In genomic region chr17:17445925-17446665, GRCh38 we compare ENCODE assay signal across 9 cellular contexts. TPM values are rescaled to one million over a fixed set of nuclear protein-coding genes. Genes with fewer than 3 reads are reported as not detected.
DNase-seq lines count a peak whose midpoint lies in the region; ATAC-seq and TF ChIP-seq lines count a peak whose summit lies in the region.
"Had no signal": no experiment of that assay in that cellular context is flagged by ENCODE, and none has a peak within 500 bp of the region (broad histone marks: within the 10 kb centered on the region; RNA-seq: fewer than 3 reads in every experiment).

No MANE protein-coding gene starts in this region.

- H3K27ac ChIP-seq in heart left ventricle (peak overlapping the region in 1 of 12 donors; percentile 7), aorta (ENCODE audit: low read depth in 1 of 2, low read length in 2 of 2) (no peak overlapping the region)

- intact Hi-C loops in heart left ventricle (cut with DNase I) = loop anchor here in 1 of 10 donors (10.0 kb wide), 1 partner anchor 91 kb away; no protein-coding TSS in a partner anchor
- intact Hi-C loops in Right ventricle myocardium superior (cut with DNase I) = no loop called here
- intact Hi-C loops in left colon (cut with DNase I, micrococcal nuclease) = no loop called here
- intact Hi-C loops in aorta (cut with DNase I) = no loop called here

- TF ChIP-seq CTCF in heart left ventricle (IDR thresholded peaks at IDR 0.05) = no peak

- peaks cover 0 to 14% (median 7%) of the 10 kb centered on the region in 12 donors for H3K4me1 ChIP-seq in heart left ventricle
- H3K4me1 ChIP-seq in aorta (ENCODE audit: control insufficient read depth in 1 of 2, insufficient read depth in 2 of 2, low read length in 2 of 2) = no peaks in the 10 kb centered on the region

- TF ChIP-seq POLR2A in heart left ventricle (IDR thresholded peaks at IDR 0.05) = no peak

- DNase-seq in heart left ventricle (peak in 1 of 5 donors; percentile 21), Right ventricle myocardium superior (no peak), amniotic epithelial cell (ENCODE audit: low read depth) (peak; percentile 84), left colon (no peak), aorta (no peak), medulla oblongata (ENCODE audit: extremely low spot score) (no peak), middle frontal gyrus (ENCODE audit: extremely low spot score, low spot score) (no peak)
- DNase-seq: DND-41 had no signal

- ATAC-seq in heart left ventricle = peak in 3 of 4 donors; percentile 50 to 74 (median 57)
- no peak for ATAC-seq in Right ventricle myocardium superior (ENCODE audit: poor library complexity)
- ATAC-seq in left colon = peak; percentile 84
- ATAC-seq in aorta (ENCODE audit: low FRiP score) = peak; percentile 39
- no peak for ATAC-seq in HG02610 (IDR thresholded peaks at IDR 0.05; ENCODE audit: unreplicated experiment)

- H3K36me3 ChIP-seq in heart left ventricle (no peaks in the 10 kb centered on the region), aorta (ENCODE audit: control insufficient read depth in 1 of 2, insufficient read depth in 2 of 2, low read length in 1 of 2) (no peaks in the 10 kb centered on the region)

- H3K9me3 ChIP-seq in heart left ventricle (no peaks in the 10 kb centered on the region), aorta (ENCODE audit: control insufficient read depth, low read length) (no peaks in the 10 kb centered on the region)

- WGBS in heart left ventricle, 4 donors = 49 to 63% (median 55%) methylated on average over 12 of the region's 12 CpGs
- WGBS in aorta, 2 donors = 33 to 38% methylated on average over 12 of the region's 12 CpGs

- H3K4me3 ChIP-seq in heart left ventricle (no peak overlapping the region), aorta (ENCODE audit: low read length in 2 of 2) (no peak overlapping the region)

- H3K27me3 ChIP-seq in heart left ventricle = no peaks in the 10 kb centered on the region
- H3K27me3 ChIP-seq in aorta (ENCODE audit: control insufficient read depth in 1 of 2, insufficient read depth in 2 of 2, low read length in 1 of 2) = no peaks in the 10 kb centered on the region

RNA-seq across cellular contexts. Expression of gene MED9, which starts 30.7 kb away (rescaled TPM):
- total RNA-seq in heart left ventricle = 10 to 100 TPM; 26.3 to 64.4 (median 33.0) TPM
- 10 to 100 TPM; 36.2 to 44.7 TPM for polyA plus RNA-seq in heart left ventricle
- 37.5 TPM for total RNA-seq in Right ventricle myocardium superior
- total RNA-seq in left colon = 10 to 100 TPM; 19.5 to 20.4 TPM
- total RNA-seq in aorta = 10 to 100 TPM in 1 of 2 donors, 1 to 10 TPM in 1; 7.7 to 11.1 TPM
- polyA plus RNA-seq in aorta = 1 to 10 TPM; 6.6 to 7.9 TPM

RNA-seq across cellular contexts. Expression of gene RASD1, which starts 50.1 kb away (rescaled TPM):
- total RNA-seq in heart left ventricle = 10 to 100 TPM in 6 of 9 donors, 1 to 10 TPM in 3; 1.5 to 43.5 (median 16.2) TPM
- 10 to 100 TPM; 18.4 to 79.2 TPM for polyA plus RNA-seq in heart left ventricle
- total RNA-seq in Right ventricle myocardium superior = 39.8 TPM
- total RNA-seq in left colon = 10 to 100 TPM; 20.9 to 24.6 TPM
- 10 to 100 TPM; 12.0 to 50.1 TPM for total RNA-seq in aorta
- 1 to 10 TPM; 2.9 to 4.6 TPM for polyA plus RNA-seq in aorta

Comparison
In these comparisons a context has a peak if more than half of its experiments do, and no peak if none do; other contexts are left out.
1. ATAC-seq: peak in heart left ventricle (3 of 4), left colon (single experiment) and aorta (single experiment); none in Right ventricle myocardium superior (single experiment) and HG02610 (single experiment).